ENCODE assay signal across 15 cellular contexts in genomic region chr1:25505706-25506385, GRCh38. TPM values are rescaled to one million over a fixed set of nuclear protein-coding genes. Genes with fewer than 3 reads are reported as not detected.
DNase-seq lines count a peak whose midpoint lies in the region; ATAC-seq, FAIRE-seq and TF ChIP-seq lines count a peak whose summit lies in the region.
"Had no signal": no experiment of that assay in that cellular context is flagged by ENCODE, and none has a peak within 500 bp of the region (broad histone marks: within the 10 kb centered on the region; RNA-seq: fewer than 3 reads in every experiment).

No MANE protein-coding gene starts in this region.

- no peaks in the 10 kb centered on the region for H3K9me1 ChIP-seq in K562 (ENCODE audit: control insufficient read depth, insufficient read depth, low read length)

- no peaks in the 10 kb centered on the region for H3K9me3 Mint-ChIP-seq in Caco-2 (ENCODE audit: unreplicated experiment)
- H3K9me3 Mint-ChIP-seq in naive thymus-derived CD4-positive, alpha-beta T cell = no peaks in the 10 kb centered on the region
- H3K9me3 Mint-ChIP-seq: stimulated activated naive B cell treated with anti-CD40 and anti-IgM and Interleukin-4, amounts not matched to agents 10 μg/mL and 1 μg/mL and 100 μg/mL, for 72 hours had no signal

- 65% methylated on average over 13 of the region's 13 CpGs for WGBS in K562 (ENCODE audit: insufficient coverage, low coverage, missing lambda C conversion rate)

- intact Hi-C loops in Caco-2 (cut with micrococcal nuclease; ENCODE audit: unreplicated experiment) = loop anchor here (10.0 kb wide), 1 partner anchor 71 kb away; the partner anchor contains the start of gene MACO1
- intact Hi-C loops in K562 (cut with micrococcal nuclease) = no loop called here
- intact Hi-C loops in naive thymus-derived CD4-positive, alpha-beta T cell (cut with micrococcal nuclease) = loop anchor here in 1 of 2 donors (2.0 kb wide), 1 partner anchor 15 kb away; no protein-coding TSS in a partner anchor

- H3K27me3 ChIP-seq in Caco-2 (replicated peaks; ENCODE audit: control insufficient read depth, insufficient read depth, low read length) (no peaks in the 10 kb centered on the region), K562 (ENCODE audit: control insufficient read depth in 2 of 2, insufficient read depth in 2 of 2, low read length in 2 of 2) (no peaks in the 10 kb centered on the region)
- no peaks in the 10 kb centered on the region for H3K27me3 ChIP-seq in naive thymus-derived CD4-positive, alpha-beta T cell (ENCODE audit: control insufficient read depth in 2 of 2, insufficient read depth in 2 of 2, low read length in 2 of 2)

- no peak for TF ChIP-seq EP300 in K562 (IDR thresholded peaks at IDR 0.05; ENCODE audit: low read length)

- H2AFZ ChIP-seq in K562 (ENCODE audit: low read depth, low read length) = no peak overlapping the region

- H3K9me3 ChIP-seq in Caco-2 = no peaks in the 10 kb centered on the region
- H3K9me3 ChIP-seq in HEK293 (ENCODE audit: control insufficient read depth, insufficient read depth, low read depth, low read length) = no peaks in the 10 kb centered on the region
- H3K9me3 ChIP-seq in K562 (replicated peaks; ENCODE audit: control insufficient read depth, insufficient read depth, low read depth, low read length) = no peaks in the 10 kb centered on the region
- H3K9me3 ChIP-seq in naive thymus-derived CD4-positive, alpha-beta T cell (ENCODE audit: control insufficient read depth in 2 of 3, low read length in 3 of 3) = no peaks in the 10 kb centered on the region
- H3K9me3 ChIP-seq: HAP-1 had no signal

- H3K9ac ChIP-seq in K562 (ENCODE audit: insufficient read depth in 1 of 2, low read depth in 2 of 2, low read length in 2 of 2) = no peak overlapping the region

- H3K36me3 Mint-ChIP-seq in Caco-2 (ENCODE audit: insufficient read depth, unreplicated experiment) = no peaks in the 10 kb centered on the region
- H3K36me3 Mint-ChIP-seq in naive thymus-derived CD4-positive, alpha-beta T cell = peaks cover 0 to 2% (median 0%) of the 10 kb centered on the region in 5 donors

- POLR2A ChIA-PET in Caco-2 (lab: Charles Lee) (interaction anchor here (0.6 kb wide), 1 partner anchor 492 kb away, joined by 4 read pairs; the partner anchor contains the start of gene PAFAH2), HEK293 (lab: Yijun Ruan, JAX) (no interaction called here), K562 (lab: Yijun Ruan, JAX) (interaction anchor here (0.6 to 2.1 kb wide), 10 partner anchors 8 to 1608 kb away, joined by 3 to 6 read pairs (median 4); no protein-coding TSS in a partner anchor)
- POLR2A ChIA-PET in naive thymus-derived CD4-positive, alpha-beta T cell (lab: Charles Lee) = interaction anchor here (0.6 to 4.3 kb wide), 11 partner anchors 9 to 824 kb away, joined by 3 to 85 read pairs (median 3); partner anchors contain the start of gene MTFR1L

- TF ChIP-seq POLR2A in K562 (conservative IDR thresholded peaks at IDR 0.05) = no peak

- no peak; the same call in 1 of the 3 replicates for ATAC-seq in K562
- no peak for ATAC-seq in naive thymus-derived CD4-positive, alpha-beta T cell
- no peak for ATAC-seq in HG02588 (IDR thresholded peaks at IDR 0.05; ENCODE audit: unreplicated experiment)
- ATAC-seq: Right ventricle myocardium inferior had no signal

- TF ChIP-seq RAD21 in K562 (CRISPR knock-in tag; conservative IDR thresholded peaks at IDR 0.05 in 1 of 2, IDR thresholded peaks at IDR 0.05 in 1 of 2) = no peak

- peaks cover 15% of the 10 kb centered on the region for H3K4me1 ChIP-seq in Caco-2
- no peaks in the 10 kb centered on the region for H3K4me1 ChIP-seq in HEK293 (ENCODE audit: control insufficient read depth, insufficient read depth, low read length)
- 0 out of 5 replicates have a peak, but pooled peaks cover 0 to 2% of the 10 kb centered on the region in 2 experiments for H3K4me1 ChIP-seq in K562 (replicated peaks in 1 of 2; ENCODE audit: control insufficient read depth in 2 of 2, insufficient read depth in 2 of 2, low read length in 2 of 2)
- H3K4me1 ChIP-seq in naive thymus-derived CD4-positive, alpha-beta T cell (ENCODE audit: control insufficient read depth in 2 of 2, insufficient read depth in 2 of 2, low read length in 2 of 2) = peaks cover 0 to 20% of the 10 kb centered on the region in 2 donors
- H3K4me1 ChIP-seq: HAP-1 had no signal

- in situ Hi-C loops in K562 (cut with MboI) = no loop called here

- H3K4me3 ChIP-seq in Caco-2 (ENCODE audit: low read depth, low read length) (no peak overlapping the region), HEK293 (ENCODE audit: low read depth, low read length) (no peak overlapping the region), K562 (no peak overlapping the region)
- H3K4me3 ChIP-seq in naive thymus-derived CD4-positive, alpha-beta T cell (ENCODE audit: low read length) = no peak overlapping the region
- H3K4me3 ChIP-seq: HAP-1, lung had no signal

- BruUV-seq in Caco-2 (replicated peaks; lab: Mats Ljungman, UMichigan) = no TSS peak
- BruUV-seq in K562 (replicated peaks; lab: Mats Ljungman, UMichigan) = no TSS peak

- no peak for FAIRE-seq in K562 (lab: Jason Lieb, UNC)
- FAIRE-seq: D721Med, GM12892 had no signal

- no peak for DNase-seq in Caco-2
- no peak for DNase-seq in K562 (ENCODE audit: extremely low read depth in 1 of 4, low spot score in 3 of 4)
- no peak for DNase-seq in naive thymus-derived CD4-positive, alpha-beta T cell
- no peak for DNase-seq in NCI-H1436 (lab: John Stamatoyannopoulos, UW)
- no peak for DNase-seq in amygdala (lab: John Stamatoyannopoulos, UW)
- DNase-seq: NCI-H226; stimulated activated CD4-positive, alpha-beta T cell treated with anti-CD3 and anti-CD28 coated beads, Interleukin-1b, Interleukin-23, amount 100 ng/mL, for 48 hours; stimulated activated naive B cell treated with anti-CD40 and anti-IgM and Interleukin-4, amounts not matched to agents 10 μg/mL and 1 μg/mL and 100 μg/mL, for 72 hours had no signal

- H4K20me1 ChIP-seq in K562 (replicated peaks; ENCODE audit: control insufficient read depth, insufficient read depth, low read length) = no peaks in the 10 kb centered on the region

- no peak overlapping the region for H3K27ac ChIP-seq in HEK293 (ENCODE audit: extremely low read depth, low read depth, low read length)
- H3K27ac ChIP-seq in K562 (ENCODE audit: extremely low read depth, low read depth, low read length) = no peak overlapping the region
- no peak overlapping the region for H3K27ac ChIP-seq in naive thymus-derived CD4-positive, alpha-beta T cell (ENCODE audit: low read depth, low read length)

- CTCF ChIA-PET in Caco-2 (lab: Charles Lee) (no interaction called here), HEK293 (lab: Yijun Ruan, JAX) (interaction anchor here (0.6 to 2.3 kb wide), 4 partner anchors 10 to 32 kb away, joined by 3 to 7 read pairs (median 4); no protein-coding TSS in a partner anchor), K562 (lab: Yijun Ruan, JAX; ENCODE audit: low intra/inter-chr PET ratio) (no interaction called here)
- CTCF ChIA-PET in naive thymus-derived CD4-positive, alpha-beta T cell (lab: Charles Lee) = interaction anchor here (0.6 to 6.9 kb wide), 6 partner anchors 15 to 304 kb away, joined by 3 to 227 read pairs (median 19); no protein-coding TSS in a partner anchor

- peak overlapping the region; percentile 79 for H3K27ac Mint-ChIP-seq in Caco-2 (ENCODE audit: unreplicated experiment)
- H3K27ac Mint-ChIP-seq in naive thymus-derived CD4-positive, alpha-beta T cell = peak overlapping the region; percentile 49 to 95 (median 88)
- H3K27ac Mint-ChIP-seq: stimulated activated naive B cell treated with anti-CD40 and anti-IgM and Interleukin-4, amounts not matched to agents 10 μg/mL and 1 μg/mL and 100 μg/mL, for 72 hours had no signal

- H3K4me1 Mint-ChIP-seq in Caco-2 (ENCODE audit: low read depth, unreplicated experiment) = peaks cover 10% of the 10 kb centered on the region
- peaks cover 12 to 39% (median 31%) of the 10 kb centered on the region in 7 donors for H3K4me1 Mint-ChIP-seq in naive thymus-derived CD4-positive, alpha-beta T cell

- H3K4me3 Mint-ChIP-seq in Caco-2 (ENCODE audit: unreplicated experiment) = peak overlapping the region; percentile 74
- peak overlapping the region in 9 of 10 donors; percentile 50 to 90 (median 82) for H3K4me3 Mint-ChIP-seq in naive thymus-derived CD4-positive, alpha-beta T cell
- H3K4me3 Mint-ChIP-seq: stimulated activated naive B cell treated with anti-CD40 and anti-IgM and Interleukin-4, amounts not matched to agents 10 μg/mL and 1 μg/mL and 100 μg/mL, for 72 hours had no signal

- H3K36me3 ChIP-seq in Caco-2 (ENCODE audit: control insufficient read depth, insufficient read depth, low read length) = no peaks in the 10 kb centered on the region
- H3K36me3 ChIP-seq in HEK293 (ENCODE audit: control insufficient read depth in 2 of 2, insufficient read depth in 1 of 2, low read length in 2 of 2) = peaks cover 0 to 11% of the 10 kb centered on the region in 2 experiments; a peak in 1 of 3 replicates
- peaks cover 8% of the 10 kb centered on the region; the same call in 2 of the 3 replicates for H3K36me3 ChIP-seq in K562 (ENCODE audit: control insufficient read depth, insufficient read depth, low read length)
- H3K36me3 ChIP-seq in naive thymus-derived CD4-positive, alpha-beta T cell (ENCODE audit: control insufficient read depth in 2 of 3, insufficient read depth in 3 of 3, low read length in 3 of 3) = no peaks in the 10 kb centered on the region
- H3K36me3 ChIP-seq: HAP-1 had no signal

- H3K4me2 ChIP-seq in K562 (ENCODE audit: insufficient read depth, low read length) = no peak overlapping the region

- no peaks in the 10 kb centered on the region for H3K79me2 ChIP-seq in K562 (ENCODE audit: control insufficient read depth, insufficient read depth, low read length)

- no peaks in the 10 kb centered on the region for H3K27me3 Mint-ChIP-seq in Caco-2 (ENCODE audit: insufficient read depth, unreplicated experiment)
- H3K27me3 Mint-ChIP-seq in naive thymus-derived CD4-positive, alpha-beta T cell = peaks cover 0 to 6% (median 0%) of the 10 kb centered on the region in 5 donors

- no peak for TF ChIP-seq CTCF in Caco-2 (IDR thresholded peaks at IDR 0.05; ENCODE audit: insufficient read depth in 1 of 2, low read depth in 1 of 2, low read length in 1 of 2, severe bottlenecking in 1 of 2, unreplicated experiment in 1 of 2)
- no peak for TF ChIP-seq CTCF in HEK293 (tag by site-specific recombination; IDR thresholded peaks at IDR 0.05)
- no peak for TF ChIP-seq CTCF in K562 (IDR thresholded peaks at IDR 0.05 in 2 of 3, conservative IDR thresholded peaks at IDR 0.05 in 1 of 3; ENCODE audit: insufficient read depth in 2 of 3, low read depth in 1 of 3, low read length in 3 of 3)

RNA-seq across cellular contexts. Expression of gene LDLRAP1, which starts 37.6 kb away (rescaled TPM):
- total RNA-seq in Caco-2 (2022) (14.5 TPM in 2 replicates), K562 (2014; rRNA removed) (14.2 and 19.0 TPM in 2 replicates), K562 (2014; rRNA removed; fragmentation: Illumina TruSeq; extraction: Trizol) (10.9 and 13.0 TPM in 2 replicates), K562 (2015; rRNA removed; fragmentation: Illumina TruSeq; extraction: Trizol) (16.3 and 17.7 TPM in 2 replicates), K562 (2021) (28.8 and 29.2 TPM in 2 replicates)
- total RNA-seq in K562 (2011; cell fraction: chromatin; rRNA removed; ENCODE audit: low replicate concordance) = 30.0 and 73.0 TPM in 2 replicates
- 38.5 and 41.1 TPM in 2 replicates for total RNA-seq in K562 (2011; cell fraction: nucleolus; rRNA removed)
- 33.9 and 37.2 TPM in 2 replicates for total RNA-seq in K562 (2011; cell fraction: nucleoplasm; rRNA removed)
- polyA plus RNA-seq in K562 (2011; rRNA removed) (16.2 and 25.0 TPM in 2 replicates), K562 (2014; fragmentation: Illumina TruSeq; extraction: Trizol) (26.8 and 29.6 TPM in 2 replicates), K562 (2014; fragmentation: Nextera tagmentation; extraction: Ambion mirVana) (1 to 10 TPM in 1 of 2 experiments, under 1 TPM in 1; 0.56 to 1.4 TPM), K562 (2014; rRNA removed) (22.2 and 25.7 TPM in 2 replicates)
- 22.4 and 23.7 TPM in 2 replicates for polyA plus RNA-seq in K562 (2011; cell fraction: cytosol; rRNA removed)
- 69.9 and 75.9 TPM in 2 replicates for polyA plus RNA-seq in K562 (2011; cell fraction: nucleus; rRNA removed)
- 24.3 and 30.1 TPM in 2 replicates for polyA plus RNA-seq in K562 (2012)
- 11.8 and 12.8 TPM in 2 replicates for polyA minus RNA-seq in K562 (2011; rRNA and poly(A)+ RNA removed)
- 11.8 and 16.7 TPM in 2 replicates for polyA minus RNA-seq in K562 (2011; cell fraction: cytosol; rRNA and poly(A)+ RNA removed)
- polyA minus RNA-seq in K562 (2011; cell fraction: nucleus; rRNA and poly(A)+ RNA removed) = 6.9 and 14.2 TPM in 2 replicates
- total RNA-seq in naive thymus-derived CD4-positive, alpha-beta T cell = 100 to 1,000 TPM in 4 of 5 experiments, 10 to 100 TPM in 1; 28.1 to 364 (median 159) TPM
- polyA plus RNA-seq in naive thymus-derived CD4-positive, alpha-beta T cell = 100 to 1,000 TPM; 301 to 853 TPM

Comparison
In these comparisons a context has a peak if more than half of its experiments do, and no peak if none do; other contexts are left out.
1. CTCF ChIA-PET loops: an anchor here in HEK293 (0.6 to 2.3 kb wide) and naive thymus-derived CD4-positive, alpha-beta T cell (0.6 to 6.9 kb wide); none called in Caco-2 and K562.